In the genomic region with DNA sequence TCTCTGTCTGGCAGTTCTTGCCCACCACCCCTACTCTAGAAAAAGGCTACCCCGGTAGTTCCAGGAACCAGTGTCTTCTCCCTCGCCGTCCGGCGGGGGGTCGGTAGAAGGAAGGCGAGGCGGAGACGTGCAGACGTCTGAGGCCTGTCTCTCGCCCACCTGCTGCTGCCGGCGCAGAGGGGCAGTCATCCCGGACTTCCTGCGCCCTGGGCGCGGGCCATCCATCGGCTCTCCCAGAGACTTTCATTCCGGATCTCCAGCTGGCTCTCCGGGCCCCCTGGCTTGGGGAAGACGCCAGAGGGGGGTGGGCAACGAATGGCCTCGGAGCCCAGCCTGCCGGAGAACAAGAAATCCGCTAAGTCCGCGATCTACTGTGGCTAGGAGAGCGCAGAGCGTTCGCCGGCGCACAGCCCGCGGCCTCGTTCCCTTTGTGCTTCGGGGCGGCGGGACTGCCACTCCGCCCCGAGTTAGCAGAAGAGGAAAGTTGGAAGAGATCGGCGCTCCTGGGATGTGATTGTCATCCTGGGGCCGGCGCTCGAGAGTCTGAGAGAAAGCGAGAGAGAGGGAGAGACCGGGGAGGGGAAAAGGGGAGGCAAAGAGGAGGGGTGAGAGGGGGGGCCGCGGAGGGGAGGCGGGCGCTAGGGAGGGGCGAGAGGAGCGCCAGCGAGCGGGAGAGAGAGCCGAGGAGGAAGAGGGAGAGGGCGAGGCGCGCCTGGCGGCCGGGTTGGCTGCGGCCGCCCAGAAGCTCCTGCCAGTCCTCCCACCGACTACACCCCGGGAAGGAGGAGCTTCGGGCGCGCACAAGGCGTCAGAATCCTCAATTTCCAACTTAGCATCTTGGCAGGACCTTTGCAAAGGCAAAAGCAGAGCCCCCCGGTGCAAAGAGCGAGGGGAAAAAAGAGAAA, we compare ENCODE assay signal across 1 cellular context.
A peak's percentile ranks its signal among the peaks of the same experiment; 100 is the strongest.
TF ChIP-seq lines count a peak whose summit lies in the region.

A gene (plus strand): TSS at position 832 of the 905 bp plus-strand sequence. CDS start 334 bp downstream, outside the sequence.

TF ChIP-seq in K562, 482 proteins besides CTCF, POLR2A, EP300 and RAD21 (continued from another document and continues in another):
- TF ChIP-seq, protein P1, sequence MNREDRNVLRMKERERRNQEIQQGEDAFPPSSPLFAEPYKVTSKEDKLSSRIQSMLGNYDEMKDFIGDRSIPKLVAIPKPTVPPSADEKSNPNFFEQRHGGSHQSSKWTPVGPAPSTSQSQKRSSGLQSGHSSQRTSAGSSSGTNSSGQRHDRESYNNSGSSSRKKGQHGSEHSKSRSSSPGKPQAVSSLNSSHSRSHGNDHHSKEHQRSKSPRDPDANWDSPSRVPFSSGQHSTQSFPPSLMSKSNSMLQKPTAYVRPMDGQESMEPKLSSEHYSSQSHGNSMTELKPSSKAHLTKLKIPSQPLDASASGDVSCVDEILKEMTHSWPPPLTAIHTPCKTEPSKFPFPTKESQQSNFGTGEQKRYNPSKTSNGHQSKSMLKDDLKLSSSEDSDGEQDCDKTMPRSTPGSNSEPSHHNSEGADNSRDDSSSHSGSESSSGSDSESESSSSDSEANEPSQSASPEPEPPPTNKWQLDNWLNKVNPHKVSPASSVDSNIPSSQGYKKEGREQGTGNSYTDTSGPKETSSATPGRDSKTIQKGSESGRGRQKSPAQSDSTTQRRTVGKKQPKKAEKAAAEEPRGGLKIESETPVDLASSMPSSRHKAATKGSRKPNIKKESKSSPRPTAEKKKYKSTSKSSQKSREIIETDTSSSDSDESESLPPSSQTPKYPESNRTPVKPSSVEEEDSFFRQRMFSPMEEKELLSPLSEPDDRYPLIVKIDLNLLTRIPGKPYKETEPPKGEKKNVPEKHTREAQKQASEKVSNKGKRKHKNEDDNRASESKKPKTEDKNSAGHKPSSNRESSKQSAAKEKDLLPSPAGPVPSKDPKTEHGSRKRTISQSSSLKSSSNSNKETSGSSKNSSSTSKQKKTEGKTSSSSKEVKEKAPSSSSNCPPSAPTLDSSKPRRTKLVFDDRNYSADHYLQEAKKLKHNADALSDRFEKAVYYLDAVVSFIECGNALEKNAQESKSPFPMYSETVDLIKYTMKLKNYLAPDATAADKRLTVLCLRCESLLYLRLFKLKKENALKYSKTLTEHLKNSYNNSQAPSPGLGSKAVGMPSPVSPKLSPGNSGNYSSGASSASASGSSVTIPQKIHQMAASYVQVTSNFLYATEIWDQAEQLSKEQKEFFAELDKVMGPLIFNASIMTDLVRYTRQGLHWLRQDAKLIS (CRISPR knock-in tag; IDR thresholded peaks at IDR 0.05): peak; percentile 10; the same call in 1 of the 2 replicates
- TF ChIP-seq ZNF507 (tag; conservative IDR thresholded peaks at IDR 0.05): no peak
- TF ChIP-seq CTBP1 (IDR thresholded peaks at IDR 0.05; ENCODE audit: borderline replicate concordance): peak; percentile 56; the same call in 1 of the 2 replicates
- peak; percentile 9 for TF ChIP-seq FIP1L1 (IDR thresholded peaks at IDR 0.05; ENCODE audit: low read depth, low read length, poor library complexity, severe bottlenecking)
- no peak for TF ChIP-seq MAFG (tag; conservative IDR thresholded peaks at IDR 0.05)
- TF ChIP-seq, protein P2, sequence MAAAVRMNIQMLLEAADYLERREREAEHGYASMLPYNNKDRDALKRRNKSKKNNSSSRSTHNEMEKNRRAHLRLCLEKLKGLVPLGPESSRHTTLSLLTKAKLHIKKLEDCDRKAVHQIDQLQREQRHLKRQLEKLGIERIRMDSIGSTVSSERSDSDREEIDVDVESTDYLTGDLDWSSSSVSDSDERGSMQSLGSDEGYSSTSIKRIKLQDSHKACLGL (CRISPR knock-in tag; IDR thresholded peaks at IDR 0.05; ENCODE audit: borderline replicate concordance, poor library complexity, severe bottlenecking): no peak
- TF ChIP-seq RB1 (IDR thresholded peaks at IDR 0.05; ENCODE audit: low read depth): peak; percentile 31; the same call in 1 of the 2 replicates
- TF ChIP-seq EGR1 (conservative IDR thresholded peaks at IDR 0.05): peak; percentile 61
- TF ChIP-seq, protein P3, sequence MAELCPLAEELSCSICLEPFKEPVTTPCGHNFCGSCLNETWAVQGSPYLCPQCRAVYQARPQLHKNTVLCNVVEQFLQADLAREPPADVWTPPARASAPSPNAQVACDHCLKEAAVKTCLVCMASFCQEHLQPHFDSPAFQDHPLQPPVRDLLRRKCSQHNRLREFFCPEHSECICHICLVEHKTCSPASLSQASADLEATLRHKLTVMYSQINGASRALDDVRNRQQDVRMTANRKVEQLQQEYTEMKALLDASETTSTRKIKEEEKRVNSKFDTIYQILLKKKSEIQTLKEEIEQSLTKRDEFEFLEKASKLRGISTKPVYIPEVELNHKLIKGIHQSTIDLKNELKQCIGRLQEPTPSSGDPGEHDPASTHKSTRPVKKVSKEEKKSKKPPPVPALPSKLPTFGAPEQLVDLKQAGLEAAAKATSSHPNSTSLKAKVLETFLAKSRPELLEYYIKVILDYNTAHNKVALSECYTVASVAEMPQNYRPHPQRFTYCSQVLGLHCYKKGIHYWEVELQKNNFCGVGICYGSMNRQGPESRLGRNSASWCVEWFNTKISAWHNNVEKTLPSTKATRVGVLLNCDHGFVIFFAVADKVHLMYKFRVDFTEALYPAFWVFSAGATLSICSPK (IDR thresholded peaks at IDR 0.05; ENCODE audit: borderline replicate concordance): no peak
- TF ChIP-seq NFE2L1 (tag; IDR thresholded peaks at IDR 0.05; ENCODE audit: borderline replicate concordance, low read depth): no peak
- TF ChIP-seq PHF21A (IDR thresholded peaks at IDR 0.05; ENCODE audit: borderline replicate concordance, low read depth): 0 out of 2 replicates have a peak, but pooled peaks have one; percentile 19
- TF ChIP-seq ZNF239 (CRISPR knock-in tag; IDR thresholded peaks at IDR 0.05): no peak
- TF ChIP-seq, protein P4, sequence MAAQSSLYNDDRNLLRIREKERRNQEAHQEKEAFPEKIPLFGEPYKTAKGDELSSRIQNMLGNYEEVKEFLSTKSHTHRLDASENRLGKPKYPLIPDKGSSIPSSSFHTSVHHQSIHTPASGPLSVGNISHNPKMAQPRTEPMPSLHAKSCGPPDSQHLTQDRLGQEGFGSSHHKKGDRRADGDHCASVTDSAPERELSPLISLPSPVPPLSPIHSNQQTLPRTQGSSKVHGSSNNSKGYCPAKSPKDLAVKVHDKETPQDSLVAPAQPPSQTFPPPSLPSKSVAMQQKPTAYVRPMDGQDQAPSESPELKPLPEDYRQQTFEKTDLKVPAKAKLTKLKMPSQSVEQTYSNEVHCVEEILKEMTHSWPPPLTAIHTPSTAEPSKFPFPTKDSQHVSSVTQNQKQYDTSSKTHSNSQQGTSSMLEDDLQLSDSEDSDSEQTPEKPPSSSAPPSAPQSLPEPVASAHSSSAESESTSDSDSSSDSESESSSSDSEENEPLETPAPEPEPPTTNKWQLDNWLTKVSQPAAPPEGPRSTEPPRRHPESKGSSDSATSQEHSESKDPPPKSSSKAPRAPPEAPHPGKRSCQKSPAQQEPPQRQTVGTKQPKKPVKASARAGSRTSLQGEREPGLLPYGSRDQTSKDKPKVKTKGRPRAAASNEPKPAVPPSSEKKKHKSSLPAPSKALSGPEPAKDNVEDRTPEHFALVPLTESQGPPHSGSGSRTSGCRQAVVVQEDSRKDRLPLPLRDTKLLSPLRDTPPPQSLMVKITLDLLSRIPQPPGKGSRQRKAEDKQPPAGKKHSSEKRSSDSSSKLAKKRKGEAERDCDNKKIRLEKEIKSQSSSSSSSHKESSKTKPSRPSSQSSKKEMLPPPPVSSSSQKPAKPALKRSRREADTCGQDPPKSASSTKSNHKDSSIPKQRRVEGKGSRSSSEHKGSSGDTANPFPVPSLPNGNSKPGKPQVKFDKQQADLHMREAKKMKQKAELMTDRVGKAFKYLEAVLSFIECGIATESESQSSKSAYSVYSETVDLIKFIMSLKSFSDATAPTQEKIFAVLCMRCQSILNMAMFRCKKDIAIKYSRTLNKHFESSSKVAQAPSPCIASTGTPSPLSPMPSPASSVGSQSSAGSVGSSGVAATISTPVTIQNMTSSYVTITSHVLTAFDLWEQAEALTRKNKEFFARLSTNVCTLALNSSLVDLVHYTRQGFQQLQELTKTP (IDR thresholded peaks at IDR 0.05; ENCODE audit: low read depth in 1 of 2, partially characterized antibody in 2 of 2): no peak
- no peak for TF ChIP-seq ZNF311 (CRISPR knock-in tag; IDR thresholded peaks at IDR 0.05)
- peak; percentile 28 for TF ChIP-seq HNRNPK (IDR thresholded peaks at IDR 0.05; ENCODE audit: low read depth, low read length, poor library complexity, severe bottlenecking)
- TF ChIP-seq BCL6 (CRISPR knock-in tag; IDR thresholded peaks at IDR 0.05): no peak
- 0 out of 2 replicates have a peak, but pooled peaks have one; percentile 29 for TF ChIP-seq TOE1 (IDR thresholded peaks at IDR 0.05; ENCODE audit: borderline replicate concordance)
- TF ChIP-seq TOE1 (CRISPR knock-in tag; IDR thresholded peaks at IDR 0.05; ENCODE audit: borderline replicate concordance, low read depth): no peak
- TF ChIP-seq POLR2AphosphoS5 (IDR thresholded peaks at IDR 0.05; ENCODE audit: control insufficient read depth, insufficient read depth, low read depth, low read length): no peak
- TF ChIP-seq DPF2 (IDR thresholded peaks at IDR 0.05): no peak
- no peak for TF ChIP-seq ZNF184 (CRISPR knock-in tag; IDR thresholded peaks at IDR 0.05)
- TF ChIP-seq GATA2 (CRISPR knock-in tag; IDR thresholded peaks at IDR 0.05): no peak
- TF ChIP-seq SMARCA4 (IDR thresholded peaks at IDR 0.05): 0 out of 2 replicates have a peak, but pooled peaks have one; percentile 24
- peak; percentile 54; the same call in 1 of the 2 replicates for TF ChIP-seq PHF8 (IDR thresholded peaks at IDR 0.05; ENCODE audit: borderline replicate concordance, low read length)
- TF ChIP-seq, protein P5, sequence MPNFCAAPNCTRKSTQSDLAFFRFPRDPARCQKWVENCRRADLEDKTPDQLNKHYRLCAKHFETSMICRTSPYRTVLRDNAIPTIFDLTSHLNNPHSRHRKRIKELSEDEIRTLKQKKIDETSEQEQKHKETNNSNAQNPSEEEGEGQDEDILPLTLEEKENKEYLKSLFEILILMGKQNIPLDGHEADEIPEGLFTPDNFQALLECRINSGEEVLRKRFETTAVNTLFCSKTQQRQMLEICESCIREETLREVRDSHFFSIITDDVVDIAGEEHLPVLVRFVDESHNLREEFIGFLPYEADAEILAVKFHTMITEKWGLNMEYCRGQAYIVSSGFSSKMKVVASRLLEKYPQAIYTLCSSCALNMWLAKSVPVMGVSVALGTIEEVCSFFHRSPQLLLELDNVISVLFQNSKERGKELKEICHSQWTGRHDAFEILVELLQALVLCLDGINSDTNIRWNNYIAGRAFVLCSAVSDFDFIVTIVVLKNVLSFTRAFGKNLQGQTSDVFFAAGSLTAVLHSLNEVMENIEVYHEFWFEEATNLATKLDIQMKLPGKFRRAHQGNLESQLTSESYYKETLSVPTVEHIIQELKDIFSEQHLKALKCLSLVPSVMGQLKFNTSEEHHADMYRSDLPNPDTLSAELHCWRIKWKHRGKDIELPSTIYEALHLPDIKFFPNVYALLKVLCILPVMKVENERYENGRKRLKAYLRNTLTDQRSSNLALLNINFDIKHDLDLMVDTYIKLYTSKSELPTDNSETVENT (CRISPR knock-in tag; IDR thresholded peaks at IDR 0.05): 0 out of 2 replicates have a peak, but pooled peaks have one; percentile 24
- TF ChIP-seq, protein P6, sequence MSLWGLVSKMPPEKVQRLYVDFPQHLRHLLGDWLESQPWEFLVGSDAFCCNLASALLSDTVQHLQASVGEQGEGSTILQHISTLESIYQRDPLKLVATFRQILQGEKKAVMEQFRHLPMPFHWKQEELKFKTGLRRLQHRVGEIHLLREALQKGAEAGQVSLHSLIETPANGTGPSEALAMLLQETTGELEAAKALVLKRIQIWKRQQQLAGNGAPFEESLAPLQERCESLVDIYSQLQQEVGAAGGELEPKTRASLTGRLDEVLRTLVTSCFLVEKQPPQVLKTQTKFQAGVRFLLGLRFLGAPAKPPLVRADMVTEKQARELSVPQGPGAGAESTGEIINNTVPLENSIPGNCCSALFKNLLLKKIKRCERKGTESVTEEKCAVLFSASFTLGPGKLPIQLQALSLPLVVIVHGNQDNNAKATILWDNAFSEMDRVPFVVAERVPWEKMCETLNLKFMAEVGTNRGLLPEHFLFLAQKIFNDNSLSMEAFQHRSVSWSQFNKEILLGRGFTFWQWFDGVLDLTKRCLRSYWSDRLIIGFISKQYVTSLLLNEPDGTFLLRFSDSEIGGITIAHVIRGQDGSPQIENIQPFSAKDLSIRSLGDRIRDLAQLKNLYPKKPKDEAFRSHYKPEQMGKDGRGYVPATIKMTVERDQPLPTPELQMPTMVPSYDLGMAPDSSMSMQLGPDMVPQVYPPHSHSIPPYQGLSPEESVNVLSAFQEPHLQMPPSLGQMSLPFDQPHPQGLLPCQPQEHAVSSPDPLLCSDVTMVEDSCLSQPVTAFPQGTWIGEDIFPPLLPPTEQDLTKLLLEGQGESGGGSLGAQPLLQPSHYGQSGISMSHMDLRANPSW (CRISPR knock-in tag; IDR thresholded peaks at IDR 0.05): no peak
